ENCODE assay signal across 23 cellular contexts in genomic region chr3:45489730-45490309, GRCh38.
"Had no signal": no experiment of that assay in that cellular context is flagged by ENCODE, and none has a peak within 500 bp of the region (broad histone marks: within the 10 kb centered on the region; RNA-seq: fewer than 3 reads in every experiment).

No MANE protein-coding gene starts in this region.

- ATAC-seq: activated CD4-positive, CD25-positive, alpha-beta regulatory T cell treated with anti-CD3 and anti-CD28 coated beads, Interleukin-2, amount 50 U/mL, for 24 hours; activated CD8-positive, alpha-beta T cell treated with anti-CD3 and anti-CD28 coated beads, Interleukin-2, amount 10 ng/mL, durations not matched to agents 7 days and 5 days; activated naive CD8-positive, alpha-beta T cell treated with anti-CD3 and anti-CD28 coated beads, Interleukin-2, amount 50 U/mL, for 24 hours; left lobe of liver; lower lobe of right lung; sciatic nerve; stimulated activated naive B cell treated with anti-CD40 and anti-IgM and Interleukin-4, amounts not matched to agents 10 μg/mL and 1 μg/mL and 100 μg/mL, for 72 hours had no signal

- DNase-seq: activated CD4-positive, alpha-beta T cell treated with anti-CD3 and anti-CD28 coated beads, Interleukin-2, amount 50 U/mL, for 1 hour; activated CD8-positive, alpha-beta T cell treated with anti-CD3 and anti-CD28 coated beads, Interleukin-2, amount 10 ng/mL, durations not matched to agents 7 days and 5 days; activated gamma-delta T cell; activated naive CD4-positive, alpha-beta T cell treated with anti-CD3 and anti-CD28 coated beads, Interleukin-2, amount 50 U/mL, for 16 hours; activated naive CD8-positive, alpha-beta T cell treated with anti-CD3 and anti-CD28 coated beads, Interleukin-2, amount 50 U/mL, for 24 hours; effector memory CD4-positive, alpha-beta T cell; lower lobe of right lung; naive B cell; nucleus accumbens; small intestine; stimulated activated CD4-positive, alpha-beta T cell treated with anti-CD3 and anti-CD28 coated beads, Interleukin-15, amount 100 ng/mL, for 24 hours; stimulated activated CD4-positive, alpha-beta T cell treated with anti-CD3 and anti-CD28 coated beads, Interleukin-2, amount 100 ng/mL, for 48 hours; stimulated activated CD8-positive, alpha-beta memory T cell treated with anti-CD3 and anti-CD28 coated beads, Interleukin-4, amount 100 ng/mL, for 48 hours; stimulated activated naive B cell treated with anti-CD40 and anti-IgM and Interleukin-4, amounts not matched to agents 10 μg/mL and 1 μg/mL and 100 μg/mL, for 72 hours; transverse colon had no signal

- H3K27me3 ChIP-seq: transverse colon, vagina had no signal

- FAIRE-seq: colon, small intestine had no signal

- H3K9me3 ChIP-seq: lower lobe of right lung, transverse colon, vagina had no signal

- H3K4me1 ChIP-seq: lower lobe of right lung, transverse colon, vagina had no signal

- H3K27ac Mint-ChIP-seq: activated CD8-positive, alpha-beta T cell treated with anti-CD3 and anti-CD28 coated beads, Interleukin-2, amount 10 ng/mL, durations not matched to agents 7 days and 5 days; activated naive CD8-positive, alpha-beta T cell treated with anti-CD3 and anti-CD28 coated beads, Interleukin-2, amount 50 U/mL, for 24 hours; activated T-helper 1 cell treated with anti-CD3 and anti-CD28 coated beads, Interleukin-12 subunit alpha, Interleukin-12 subunit beta, Interleukin-2, Interleukin-4 antibody, amounts not matched to agents 30 ng/mL and 10 ng/mL and 1 ng/mL, durations not matched to agents 14 hours and 24 hours and 36 hours; brain had no signal

- H3K27ac ChIP-seq: lower lobe of right lung, transverse colon, vagina had no signal

- H3K4me1 Mint-ChIP-seq: brain; central memory CD8-positive, alpha-beta T cell; stimulated activated naive B cell treated with anti-CD40 and anti-IgM and Interleukin-4, amounts not matched to agents 10 μg/mL and 1 μg/mL and 100 μg/mL, for 72 hours had no signal

- H3K4me3 ChIP-seq: lower lobe of right lung, transverse colon, vagina had no signal

- H3K4me3 Mint-ChIP-seq: activated CD8-positive, alpha-beta T cell treated with anti-CD3 and anti-CD28 coated beads, Interleukin-2, amount 10 ng/mL, durations not matched to agents 7 days and 5 days; activated naive CD8-positive, alpha-beta T cell treated with anti-CD3 and anti-CD28 coated beads, Interleukin-2, amount 50 U/mL, for 24 hours; activated T-helper 1 cell treated with anti-CD3 and anti-CD28 coated beads, Interleukin-12 subunit alpha, Interleukin-12 subunit beta, Interleukin-2, Interleukin-4 antibody, amounts not matched to agents 30 ng/mL and 10 ng/mL and 1 ng/mL, durations not matched to agents 14 hours and 24 hours and 36 hours; brain; central memory CD8-positive, alpha-beta T cell; naive B cell; stimulated activated naive B cell treated with anti-CD40 and anti-IgM and Interleukin-4, amounts not matched to agents 10 μg/mL and 1 μg/mL and 100 μg/mL, for 72 hours had no signal

- H3K9me3 Mint-ChIP-seq: activated naive CD8-positive, alpha-beta T cell treated with anti-CD3 and anti-CD28 coated beads, Interleukin-2, amount 50 U/mL, for 24 hours; activated T-helper 1 cell treated with anti-CD3 and anti-CD28 coated beads, Interleukin-12 subunit alpha, Interleukin-12 subunit beta, Interleukin-2, Interleukin-4 antibody, amounts not matched to agents 30 ng/mL and 10 ng/mL and 1 ng/mL, durations not matched to agents 14 hours and 24 hours and 36 hours; central memory CD8-positive, alpha-beta T cell had no signal

- H3K27me3 Mint-ChIP-seq: activated naive CD8-positive, alpha-beta T cell treated with anti-CD3 and anti-CD28 coated beads, Interleukin-2, amount 50 U/mL, for 24 hours; brain; central memory CD8-positive, alpha-beta T cell; naive B cell; stimulated activated naive B cell treated with anti-CD40 and anti-IgM and Interleukin-4, amounts not matched to agents 10 μg/mL and 1 μg/mL and 100 μg/mL, for 72 hours had no signal
